In genomic region chr16:83941546-83941945, GRCh38 we compare ENCODE assay signal across 12 cellular contexts. TPM values are rescaled to one million over a fixed set of nuclear protein-coding genes. Genes with fewer than 3 reads are reported as not detected.
"Had no signal": no experiment of that assay in that cellular context is flagged by ENCODE, and none has a peak within 500 bp of the region (broad histone marks: within the 10 kb centered on the region; RNA-seq: fewer than 3 reads in every experiment).

No MANE protein-coding gene starts in this region.

RNA-seq across cellular contexts. Expression of gene OSGIN1, which starts 11.5 kb away (rescaled TPM):
- total RNA-seq: cerebellum had no signal

RNA-seq across cellular contexts. Expression of gene NECAB2, which starts 26.5 kb away (rescaled TPM):
- total RNA-seq: activated naive CD4-positive, alpha-beta T cell treated with anti-CD3 and anti-CD28 coated beads for 36 hours; activated naive CD4-positive, alpha-beta T cell treated with anti-CD3 and anti-CD28 coated beads, Interleukin-2, amount 50 U/mL, for 72 hours; activated naive CD8-positive, alpha-beta T cell treated with anti-CD3 and anti-CD28 coated beads for 36 hours; activated naive CD8-positive, alpha-beta T cell treated with anti-CD3 and anti-CD28 coated beads, Interleukin-2, amount 10 ng/mL, durations not matched to agents 7 days and 5 days; activated T-cell treated with anti-CD3 and anti-CD28 coated beads, Interleukin-2, amount 50 U/mL, for 4 hours; activated T-helper 1 cell treated with anti-CD3 and anti-CD28 coated beads, Interleukin-12 subunit alpha, Interleukin-12 subunit beta, Interleukin-2, Interleukin-4 antibody, amounts not matched to agents 30 ng/mL and 10 ng/mL and 1 ng/mL, durations not matched to agents 14 hours and 24 hours and 36 hours; activated T-helper 17 cell treated with anti-CD3 and anti-CD28 coated beads, Interleukin-2, amount 50 U/mL, for 72 hours; activated T-helper 2 cell treated with anti-CD3 and anti-CD28 coated beads, Interferon-gamma antibody, Interleukin-2, Interleukin-4, amounts not matched to agents 10 μg/mL and 5 μg/mL and 100 μg/mL, durations not matched to agents 14 hours and 24 hours and 36 hours; ascending aorta; bronchial epithelial cell had no signal
- polyA plus RNA-seq: aorta had no signal
